ENCODE assay signal across 10 cellular contexts in the genomic region with DNA sequence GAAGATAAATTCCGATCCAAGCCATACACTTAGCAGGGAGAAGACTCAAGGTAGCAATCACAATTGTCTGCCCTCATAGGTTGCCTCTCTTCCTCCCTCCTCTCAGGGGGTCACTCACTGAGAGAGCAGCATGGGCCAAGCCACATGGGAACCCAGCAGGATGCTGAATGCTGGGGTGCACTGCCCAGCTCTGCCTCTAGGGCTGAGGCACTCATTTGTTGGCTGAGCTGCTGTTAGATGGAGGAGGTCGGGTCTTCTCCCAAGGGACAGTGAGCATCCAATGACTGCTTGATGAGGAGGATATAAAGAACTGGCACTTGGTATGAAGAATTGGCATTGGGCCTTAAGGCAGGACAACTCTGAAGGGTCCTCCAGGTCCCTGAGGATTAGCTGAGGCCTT.
A peak's percentile ranks its signal among the peaks of the same experiment; 100 is the strongest.
DNase-seq lines count a peak whose midpoint lies in the region; ATAC-seq and TF ChIP-seq lines count a peak whose summit lies in the region.
"Had no signal": no experiment of that assay in that cellular context is flagged by ENCODE, and none has a peak within 500 bp of the region (broad histone marks: within the 10 kb centered on the region; RNA-seq: fewer than 3 reads in every experiment).

No MANE protein-coding gene starts in this region.

- TF ChIP-seq CTCF in cardiac muscle cell (IDR thresholded peaks at IDR 0.05; ENCODE audit: low read depth, low read length) (peak; percentile 28), colonic mucosa (IDR thresholded peaks at IDR 0.05) (peak; percentile 29), upper lobe of right lung (IDR thresholded peaks at IDR 0.05) (peak; percentile 29), adrenal gland (IDR thresholded peaks at IDR 0.05) (peak in 3 of 6 experiments; percentile 8 to 30 (median 22)), natural killer cell (IDR thresholded peaks at IDR 0.05) (no peak)

- H3K36me3 ChIP-seq in cardiac muscle cell: no peaks in the 10 kb centered on the region
- no peaks in the 10 kb centered on the region for H3K36me3 ChIP-seq in colonic mucosa
- H3K36me3 ChIP-seq in upper lobe of right lung: no peaks in the 10 kb centered on the region
- H3K36me3 ChIP-seq in adrenal gland (replicated peaks in 1 of 2): no peaks in the 10 kb centered on the region

- no peak overlapping the region for H3K4me3 Mint-ChIP-seq in natural killer cell
- H3K4me3 Mint-ChIP-seq: activated naive CD8-positive, alpha-beta T cell treated with anti-CD3 and anti-CD28 coated beads, Interleukin-2, amount 10 ng/mL, durations not matched to agents 7 days and 5 days had no signal

- peaks cover 12 to 18% of the 10 kb centered on the region in 2 donors for H3K27me3 Mint-ChIP-seq in natural killer cell (ENCODE audit: low read depth in 2 of 2)
- H3K27me3 Mint-ChIP-seq: activated naive CD8-positive, alpha-beta T cell treated with anti-CD3 and anti-CD28 coated beads, Interleukin-2, amount 10 ng/mL, durations not matched to agents 7 days and 5 days had no signal

- no peaks in the 10 kb centered on the region for H3K9me3 Mint-ChIP-seq in natural killer cell

- H3K4me1 ChIP-seq in cardiac muscle cell (ENCODE audit: low read depth) (no peaks in the 10 kb centered on the region), colonic mucosa (no peaks in the 10 kb centered on the region), upper lobe of right lung (no peaks in the 10 kb centered on the region), adrenal gland (replicated peaks in 1 of 2) (no peaks in the 10 kb centered on the region)

- H3K27ac Mint-ChIP-seq in natural killer cell: no peak overlapping the region
- H3K27ac Mint-ChIP-seq: activated naive CD8-positive, alpha-beta T cell treated with anti-CD3 and anti-CD28 coated beads, Interleukin-2, amount 10 ng/mL, durations not matched to agents 7 days and 5 days had no signal

- ATAC-seq in left ventricle myocardium superior (no peak), upper lobe of right lung (peak; percentile 45), natural killer cell (no peak)

- DNase-seq in cardiac muscle cell (ENCODE audit: low read depth in 1 of 2, low spot score in 1 of 2) (no peak), left ventricle myocardium superior (no peak), HT-29 (ENCODE audit: low spot score) (peak; percentile 19), colonic mucosa (no peak), upper lobe of right lung (no peak), adrenal gland (no peak), natural killer cell (no peak), NCI-H146 treated with DMSO at 0.1 percent for 48 hours (lab: John Stamatoyannopoulos, UW; ENCODE audit: unreplicated experiment) (no peak)
- DNase-seq: activated naive CD8-positive, alpha-beta T cell treated with anti-CD3 and anti-CD28 coated beads, Interleukin-2, amount 10 ng/mL, durations not matched to agents 7 days and 5 days; kidney glomerular epithelial cell had no signal

- intact Hi-C loops in left ventricle myocardium superior (cut with micrococcal nuclease): loop anchor here (5.0 kb wide), 1 partner anchor 416 kb away; no protein-coding TSS in a partner anchor
- intact Hi-C loops in colonic mucosa (cut with DNase I): no loop called here
- intact Hi-C loops in upper lobe of right lung (cut with DNase I): no loop called here
- intact Hi-C loops in adrenal gland (cut with DNase I): no loop called here
- intact Hi-C loops in natural killer cell (cut with micrococcal nuclease): no loop called here

- no peak overlapping the region for H3K4me3 ChIP-seq in cardiac muscle cell
- H3K4me3 ChIP-seq in colonic mucosa: no peak overlapping the region
- no peak overlapping the region for H3K4me3 ChIP-seq in upper lobe of right lung
- no peak overlapping the region for H3K4me3 ChIP-seq in adrenal gland

- H3K9me3 ChIP-seq in cardiac muscle cell (ENCODE audit: low read depth) (no peaks in the 10 kb centered on the region), colonic mucosa (no peaks in the 10 kb centered on the region), upper lobe of right lung (no peaks in the 10 kb centered on the region), adrenal gland (replicated peaks in 1 of 3) (no peaks in the 10 kb centered on the region)

- H3K27me3 ChIP-seq in cardiac muscle cell (no peaks in the 10 kb centered on the region), colonic mucosa (no peaks in the 10 kb centered on the region), upper lobe of right lung (no peaks in the 10 kb centered on the region), adrenal gland (no peaks in the 10 kb centered on the region)

- H3K9ac ChIP-seq in colonic mucosa (ENCODE audit: low read depth in 2 of 2, low read length in 2 of 2): no peak overlapping the region

- no peak for TF ChIP-seq POLR2A in adrenal gland (IDR thresholded peaks at IDR 0.05)

- H3K27ac ChIP-seq in cardiac muscle cell (no peak overlapping the region), colonic mucosa (no peak overlapping the region), upper lobe of right lung (no peak overlapping the region), adrenal gland (no peak overlapping the region)

- H3K36me3 Mint-ChIP-seq in natural killer cell: no peaks in the 10 kb centered on the region
- H3K36me3 Mint-ChIP-seq: activated naive CD8-positive, alpha-beta T cell treated with anti-CD3 and anti-CD28 coated beads, Interleukin-2, amount 10 ng/mL, durations not matched to agents 7 days and 5 days had no signal

- no peaks in the 10 kb centered on the region for H3K4me1 Mint-ChIP-seq in natural killer cell
- H3K4me1 Mint-ChIP-seq: activated naive CD8-positive, alpha-beta T cell treated with anti-CD3 and anti-CD28 coated beads, Interleukin-2, amount 10 ng/mL, durations not matched to agents 7 days and 5 days had no signal

- 80 to 100% (median 91%) methylated on average over 2 of the region's 2 CpGs for WGBS in adrenal gland, 4 donors
